1 cellular context compared by ENCODE assay signal in the genomic region with DNA sequence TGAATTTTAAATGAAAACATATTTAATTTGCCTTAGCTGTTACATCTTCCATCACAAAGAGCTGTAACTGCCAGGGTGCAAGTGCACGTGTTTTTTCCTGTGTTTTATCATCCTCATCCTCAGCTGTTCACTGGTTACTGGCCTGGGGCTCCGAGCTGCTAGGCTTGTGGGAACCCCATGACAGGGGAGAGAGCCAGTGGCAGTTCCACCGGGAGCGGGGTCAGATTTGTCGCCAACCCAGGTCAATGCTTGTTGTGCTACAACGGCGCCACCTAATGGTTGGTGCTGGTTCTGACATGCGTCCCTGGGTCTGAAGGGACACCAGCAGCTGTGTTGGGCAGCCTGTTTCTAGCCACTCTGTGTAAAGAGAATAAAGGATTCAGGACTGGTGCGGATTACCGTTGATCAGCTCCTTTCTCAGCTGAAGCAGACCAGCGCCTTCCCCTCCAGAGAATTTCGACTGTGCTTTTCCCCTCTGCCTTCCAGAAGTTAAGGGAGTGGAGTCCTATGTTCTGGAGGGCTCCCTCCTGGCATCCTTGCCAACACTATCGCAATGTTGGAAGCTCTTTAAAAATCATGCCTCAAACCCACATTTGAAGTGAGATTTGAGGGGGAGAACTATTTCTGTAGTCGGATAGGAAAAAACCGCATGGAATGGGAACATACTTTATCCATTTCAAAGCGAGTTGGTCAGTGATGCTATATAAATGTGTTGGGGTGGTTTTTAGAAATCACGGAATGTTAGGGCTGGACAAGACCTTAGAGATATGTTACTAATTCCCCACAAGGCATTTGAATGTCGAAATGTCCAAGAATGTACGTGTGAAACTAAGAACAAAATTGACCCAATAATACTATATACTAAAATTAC.
TF ChIP-seq lines count a peak whose summit lies in the region.

No MANE protein-coding gene starts in this region.

TF ChIP-seq in SK-N-SH, 30 proteins besides CTCF, POLR2A, EP300 and RAD21:
- peak; percentile 59 for TF ChIP-seq CHD2 (IDR thresholded peaks at IDR 0.05; ENCODE audit: low read length, partially characterized antibody)
- no peak for TF ChIP-seq TCF12 (IDR thresholded peaks at IDR 0.05)
- peak; percentile 33; the same call in 1 of the 2 replicates for TF ChIP-seq MXI1 (IDR thresholded peaks at IDR 0.05; ENCODE audit: low read depth, low read length)
- TF ChIP-seq, protein P1, sequence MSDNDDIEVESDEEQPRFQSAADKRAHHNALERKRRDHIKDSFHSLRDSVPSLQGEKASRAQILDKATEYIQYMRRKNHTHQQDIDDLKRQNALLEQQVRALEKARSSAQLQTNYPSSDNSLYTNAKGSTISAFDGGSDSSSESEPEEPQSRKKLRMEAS (IDR thresholded peaks at IDR 0.05; ENCODE audit: low read depth) = peak; percentile 48; the same call in 1 of the 2 replicates
- no peak for TF ChIP-seq NFIC (IDR thresholded peaks at IDR 0.05; ENCODE audit: borderline replicate concordance)
- TF ChIP-seq NRF1 (IDR thresholded peaks at IDR 0.05; ENCODE audit: low read depth, low read length) = peak; percentile 45; the same call in 1 of the 2 replicates
- TF ChIP-seq RXRA (IDR thresholded peaks at IDR 0.05; ENCODE audit: borderline replicate concordance, low read depth) = no peak; the same call in 1 of the 2 replicates
- TF ChIP-seq, protein P2, sequence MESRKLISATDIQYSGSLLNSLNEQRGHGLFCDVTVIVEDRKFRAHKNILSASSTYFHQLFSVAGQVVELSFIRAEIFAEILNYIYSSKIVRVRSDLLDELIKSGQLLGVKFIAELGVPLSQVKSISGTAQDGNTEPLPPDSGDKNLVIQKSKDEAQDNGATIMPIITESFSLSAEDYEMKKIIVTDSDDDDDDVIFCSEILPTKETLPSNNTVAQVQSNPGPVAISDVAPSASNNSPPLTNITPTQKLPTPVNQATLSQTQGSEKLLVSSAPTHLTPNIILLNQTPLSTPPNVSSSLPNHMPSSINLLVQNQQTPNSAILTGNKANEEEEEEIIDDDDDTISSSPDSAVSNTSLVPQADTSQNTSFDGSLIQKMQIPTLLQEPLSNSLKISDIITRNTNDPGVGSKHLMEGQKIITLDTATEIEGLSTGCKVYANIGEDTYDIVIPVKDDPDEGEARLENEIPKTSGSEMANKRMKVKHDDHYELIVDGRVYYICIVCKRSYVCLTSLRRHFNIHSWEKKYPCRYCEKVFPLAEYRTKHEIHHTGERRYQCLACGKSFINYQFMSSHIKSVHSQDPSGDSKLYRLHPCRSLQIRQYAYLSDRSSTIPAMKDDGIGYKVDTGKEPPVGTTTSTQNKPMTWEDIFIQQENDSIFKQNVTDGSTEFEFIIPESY (IDR thresholded peaks at IDR 0.05; ENCODE audit: borderline replicate concordance, low read depth) = no peak
- no peak for TF ChIP-seq POLR2AphosphoS5 (IDR thresholded peaks at IDR 0.05; ENCODE audit: low read depth, low read length)
- TF ChIP-seq JUND (IDR thresholded peaks at IDR 0.05) = no peak
- TF ChIP-seq SMC3 (IDR thresholded peaks at IDR 0.05; ENCODE audit: low read depth, low read length) = peak; percentile 99
- TF ChIP-seq, protein P3, sequence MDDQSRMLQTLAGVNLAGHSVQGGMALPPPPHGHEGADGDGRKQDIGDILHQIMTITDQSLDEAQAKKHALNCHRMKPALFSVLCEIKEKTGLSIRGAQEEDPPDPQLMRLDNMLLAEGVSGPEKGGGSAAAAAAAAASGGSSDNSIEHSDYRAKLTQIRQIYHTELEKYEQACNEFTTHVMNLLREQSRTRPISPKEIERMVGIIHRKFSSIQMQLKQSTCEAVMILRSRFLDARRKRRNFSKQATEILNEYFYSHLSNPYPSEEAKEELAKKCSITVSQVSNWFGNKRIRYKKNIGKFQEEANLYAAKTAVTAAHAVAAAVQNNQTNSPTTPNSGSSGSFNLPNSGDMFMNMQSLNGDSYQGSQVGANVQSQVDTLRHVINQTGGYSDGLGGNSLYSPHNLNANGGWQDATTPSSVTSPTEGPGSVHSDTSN (IDR thresholded peaks at IDR 0.05) = no peak
